1 cellular context compared by ENCODE assay signal in the genomic region with DNA sequence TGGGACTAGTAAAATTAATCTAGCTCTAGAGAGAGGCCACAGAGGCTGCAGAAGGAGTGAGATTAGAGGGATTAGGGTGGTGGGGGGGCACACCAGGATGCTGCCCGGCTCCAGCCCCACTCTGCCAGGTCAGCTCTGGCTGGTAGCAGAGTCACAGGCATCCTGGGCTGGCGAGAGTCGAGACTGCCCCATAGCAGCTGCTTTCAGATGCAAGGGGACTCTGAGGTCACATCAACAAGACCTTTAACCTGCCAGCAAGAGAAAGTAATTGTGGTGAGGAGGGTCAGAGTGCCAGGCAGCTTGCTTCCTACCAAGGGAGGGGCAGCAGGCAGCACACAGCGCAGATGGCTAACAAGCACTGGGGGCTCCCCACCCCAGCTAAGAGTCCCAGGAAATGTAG.
A peak's percentile ranks its signal among the peaks of the same experiment; 100 is the strongest.
TF ChIP-seq lines count a peak whose summit lies in the region.

No MANE protein-coding gene starts in this region.

TF ChIP-seq in HepG2, 621 proteins besides CTCF, POLR2A, EP300 and RAD21 (continued from another document and continues in another):
- TF ChIP-seq, protein P1, sequence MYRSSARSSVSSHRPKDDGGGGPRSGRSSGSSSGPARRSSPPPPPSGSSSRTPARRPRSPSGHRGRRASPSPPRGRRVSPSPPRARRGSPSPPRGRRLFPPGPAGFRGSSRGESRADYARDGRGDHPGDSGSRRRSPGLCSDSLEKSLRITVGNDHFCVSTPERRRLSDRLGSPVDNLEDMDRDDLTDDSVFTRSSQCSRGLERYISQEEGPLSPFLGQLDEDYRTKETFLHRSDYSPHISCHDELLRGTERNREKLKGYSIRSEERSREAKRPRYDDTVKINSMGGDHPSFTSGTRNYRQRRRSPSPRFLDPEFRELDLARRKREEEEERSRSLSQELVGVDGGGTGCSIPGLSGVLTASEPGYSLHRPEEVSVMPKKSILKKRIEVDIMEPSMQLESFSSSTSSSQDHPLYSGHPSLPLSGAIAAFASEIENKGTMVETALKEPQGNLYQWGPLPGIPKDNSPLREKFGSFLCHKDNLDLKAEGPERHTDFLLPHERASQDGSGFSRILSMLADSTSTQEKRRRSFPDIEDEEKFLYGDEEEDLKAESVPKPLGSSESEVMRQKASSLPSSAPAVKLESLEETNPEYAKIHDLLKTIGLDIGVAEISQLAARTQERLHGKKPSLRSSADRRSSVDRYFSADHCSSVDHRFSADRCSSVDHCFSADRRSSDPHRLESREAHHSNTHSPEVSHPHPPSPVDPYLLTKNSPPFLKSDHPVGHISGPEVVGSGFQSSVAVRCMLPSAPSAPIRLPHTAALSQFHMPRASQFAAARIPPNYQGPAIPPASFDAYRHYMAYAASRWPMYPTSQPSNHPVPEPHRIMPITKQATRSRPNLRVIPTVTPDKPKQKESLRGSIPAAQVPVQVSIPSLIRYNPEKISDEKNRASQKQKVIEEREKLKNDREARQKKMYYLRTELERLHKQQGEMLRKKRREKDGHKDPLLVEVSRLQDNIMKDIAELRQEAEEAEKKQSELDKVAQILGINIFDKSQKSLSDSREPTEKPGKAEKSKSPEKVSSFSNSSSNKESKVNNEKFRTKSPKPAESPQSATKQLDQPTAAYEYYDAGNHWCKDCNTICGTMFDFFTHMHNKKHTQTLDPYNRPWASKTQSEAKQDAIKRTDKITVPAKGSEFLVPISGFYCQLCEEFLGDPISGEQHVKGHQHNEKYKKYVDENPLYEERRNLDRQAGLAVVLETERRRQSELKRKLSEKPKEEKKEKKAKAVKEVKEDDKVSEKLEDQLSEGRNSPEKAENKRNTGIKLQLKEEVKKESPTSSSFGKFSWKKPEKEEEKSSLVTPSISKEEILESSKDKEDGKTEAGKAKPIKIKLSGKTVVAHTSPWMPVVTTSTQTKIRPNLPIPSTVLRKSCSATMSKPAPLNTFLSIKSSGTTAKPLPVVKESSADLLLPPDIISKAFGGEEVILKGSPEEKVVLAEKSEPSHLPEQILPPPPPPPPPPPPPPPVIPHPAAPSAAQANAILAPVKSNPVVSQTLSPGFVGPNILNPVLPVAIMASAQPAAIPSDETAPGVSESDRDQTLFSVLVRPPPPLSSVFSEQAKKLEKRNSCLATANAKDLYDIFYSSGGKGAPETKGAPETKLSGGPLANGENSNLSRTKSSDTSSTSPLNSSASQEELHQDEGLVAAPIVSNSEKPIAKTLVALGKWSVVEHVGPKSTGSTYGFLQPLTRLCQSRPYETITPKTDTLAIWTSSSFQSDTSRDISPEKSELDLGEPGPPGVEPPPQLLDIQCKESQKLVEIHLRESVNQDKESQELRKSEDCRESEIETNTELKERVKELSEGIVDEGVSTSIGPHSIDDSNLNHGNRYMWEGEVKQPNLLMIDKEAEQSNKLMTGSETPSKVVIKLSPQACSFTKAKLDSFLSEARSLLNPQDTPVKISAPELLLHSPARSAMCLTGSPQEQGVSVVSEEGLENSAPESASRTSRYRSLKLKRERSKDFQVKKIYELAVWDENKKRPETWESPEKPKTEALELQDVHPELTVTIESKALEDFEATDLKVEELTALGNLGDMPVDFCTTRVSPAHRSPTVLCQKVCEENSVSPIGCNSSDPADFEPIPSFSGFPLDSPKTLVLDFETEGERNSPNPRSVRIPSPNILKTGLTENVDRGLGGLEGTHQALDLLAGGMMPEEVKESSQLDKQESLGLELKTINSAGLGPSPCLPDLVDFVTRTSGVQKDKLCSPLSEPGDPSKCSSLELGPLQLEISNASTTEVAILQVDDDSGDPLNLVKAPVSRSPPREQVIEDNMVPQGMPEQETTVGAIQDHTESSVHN (CRISPR knock-in tag; IDR thresholded peaks at IDR 0.05), result no peak
- TF ChIP-seq, protein P2, sequence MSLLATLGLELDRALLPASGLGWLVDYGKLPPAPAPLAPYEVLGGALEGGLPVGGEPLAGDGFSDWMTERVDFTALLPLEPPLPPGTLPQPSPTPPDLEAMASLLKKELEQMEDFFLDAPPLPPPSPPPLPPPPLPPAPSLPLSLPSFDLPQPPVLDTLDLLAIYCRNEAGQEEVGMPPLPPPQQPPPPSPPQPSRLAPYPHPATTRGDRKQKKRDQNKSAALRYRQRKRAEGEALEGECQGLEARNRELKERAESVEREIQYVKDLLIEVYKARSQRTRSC (CRISPR knock-in tag; IDR thresholded peaks at IDR 0.05; ENCODE audit: low read depth), result no peak
- TF ChIP-seq ZNF747 (CRISPR knock-in tag; IDR thresholded peaks at IDR 0.05; ENCODE audit: borderline replicate concordance), result no peak
- TF ChIP-seq, protein P3, sequence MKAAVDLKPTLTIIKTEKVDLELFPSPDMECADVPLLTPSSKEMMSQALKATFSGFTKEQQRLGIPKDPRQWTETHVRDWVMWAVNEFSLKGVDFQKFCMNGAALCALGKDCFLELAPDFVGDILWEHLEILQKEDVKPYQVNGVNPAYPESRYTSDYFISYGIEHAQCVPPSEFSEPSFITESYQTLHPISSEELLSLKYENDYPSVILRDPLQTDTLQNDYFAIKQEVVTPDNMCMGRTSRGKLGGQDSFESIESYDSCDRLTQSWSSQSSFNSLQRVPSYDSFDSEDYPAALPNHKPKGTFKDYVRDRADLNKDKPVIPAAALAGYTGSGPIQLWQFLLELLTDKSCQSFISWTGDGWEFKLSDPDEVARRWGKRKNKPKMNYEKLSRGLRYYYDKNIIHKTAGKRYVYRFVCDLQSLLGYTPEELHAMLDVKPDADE (CRISPR knock-in tag; IDR thresholded peaks at IDR 0.05), result no peak
- no peak for TF ChIP-seq GTF2F1 (IDR thresholded peaks at IDR 0.05; ENCODE audit: low read length)
- TF ChIP-seq POLR2AphosphoS2 (IDR thresholded peaks at IDR 0.05; ENCODE audit: low read depth, low read length), result no peak
- TF ChIP-seq, protein P4, sequence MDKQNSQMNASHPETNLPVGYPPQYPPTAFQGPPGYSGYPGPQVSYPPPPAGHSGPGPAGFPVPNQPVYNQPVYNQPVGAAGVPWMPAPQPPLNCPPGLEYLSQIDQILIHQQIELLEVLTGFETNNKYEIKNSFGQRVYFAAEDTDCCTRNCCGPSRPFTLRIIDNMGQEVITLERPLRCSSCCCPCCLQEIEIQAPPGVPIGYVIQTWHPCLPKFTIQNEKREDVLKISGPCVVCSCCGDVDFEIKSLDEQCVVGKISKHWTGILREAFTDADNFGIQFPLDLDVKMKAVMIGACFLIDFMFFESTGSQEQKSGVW (CRISPR knock-in tag; IDR thresholded peaks at IDR 0.05; ENCODE audit: borderline replicate concordance), result no peak
- TF ChIP-seq PPARG (CRISPR knock-in tag; conservative IDR thresholded peaks at IDR 0.05), result no peak
- TF ChIP-seq SMAD1 (CRISPR knock-in tag; IDR thresholded peaks at IDR 0.05; ENCODE audit: borderline replicate concordance, low read depth), result no peak
- TF ChIP-seq, protein P5, sequence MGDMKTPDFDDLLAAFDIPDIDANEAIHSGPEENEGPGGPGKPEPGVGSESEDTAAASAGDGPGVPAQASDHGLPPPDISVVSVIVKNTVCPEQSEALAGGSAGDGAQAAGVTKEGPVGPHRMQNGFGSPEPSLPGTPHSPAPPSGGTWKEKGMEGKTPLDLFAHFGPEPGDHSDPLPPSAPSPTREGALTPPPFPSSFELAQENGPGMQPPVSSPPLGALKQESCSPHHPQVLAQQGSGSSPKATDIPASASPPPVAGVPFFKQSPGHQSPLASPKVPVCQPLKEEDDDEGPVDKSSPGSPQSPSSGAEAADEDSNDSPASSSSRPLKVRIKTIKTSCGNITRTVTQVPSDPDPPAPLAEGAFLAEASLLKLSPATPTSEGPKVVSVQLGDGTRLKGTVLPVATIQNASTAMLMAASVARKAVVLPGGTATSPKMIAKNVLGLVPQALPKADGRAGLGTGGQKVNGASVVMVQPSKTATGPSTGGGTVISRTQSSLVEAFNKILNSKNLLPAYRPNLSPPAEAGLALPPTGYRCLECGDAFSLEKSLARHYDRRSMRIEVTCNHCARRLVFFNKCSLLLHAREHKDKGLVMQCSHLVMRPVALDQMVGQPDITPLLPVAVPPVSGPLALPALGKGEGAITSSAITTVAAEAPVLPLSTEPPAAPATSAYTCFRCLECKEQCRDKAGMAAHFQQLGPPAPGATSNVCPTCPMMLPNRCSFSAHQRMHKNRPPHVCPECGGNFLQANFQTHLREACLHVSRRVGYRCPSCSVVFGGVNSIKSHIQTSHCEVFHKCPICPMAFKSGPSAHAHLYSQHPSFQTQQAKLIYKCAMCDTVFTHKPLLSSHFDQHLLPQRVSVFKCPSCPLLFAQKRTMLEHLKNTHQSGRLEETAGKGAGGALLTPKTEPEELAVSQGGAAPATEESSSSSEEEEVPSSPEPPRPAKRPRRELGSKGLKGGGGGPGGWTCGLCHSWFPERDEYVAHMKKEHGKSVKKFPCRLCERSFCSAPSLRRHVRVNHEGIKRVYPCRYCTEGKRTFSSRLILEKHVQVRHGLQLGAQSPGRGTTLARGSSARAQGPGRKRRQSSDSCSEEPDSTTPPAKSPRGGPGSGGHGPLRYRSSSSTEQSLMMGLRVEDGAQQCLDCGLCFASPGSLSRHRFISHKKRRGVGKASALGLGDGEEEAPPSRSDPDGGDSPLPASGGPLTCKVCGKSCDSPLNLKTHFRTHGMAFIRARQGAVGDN (CRISPR knock-in tag; IDR thresholded peaks at IDR 0.05), result peak; percentile 40; the same call in 1 of the 2 replicates
- TF ChIP-seq REPIN1 (CRISPR knock-in tag; IDR thresholded peaks at IDR 0.05; ENCODE audit: borderline replicate concordance, low read depth), result no peak
- TF ChIP-seq ZNF615 (CRISPR knock-in tag; IDR thresholded peaks at IDR 0.05; ENCODE audit: borderline replicate concordance), result no peak
- no peak for TF ChIP-seq ZNF607 (CRISPR knock-in tag; IDR thresholded peaks at IDR 0.05; ENCODE audit: borderline replicate concordance)
- no peak for TF ChIP-seq ZNF605 (CRISPR knock-in tag; IDR thresholded peaks at IDR 0.05)
- TF ChIP-seq ZC3H13 (CRISPR knock-in tag; IDR thresholded peaks at IDR 0.05), result no peak
- TF ChIP-seq POLR2AphosphoS5 (IDR thresholded peaks at IDR 0.05; ENCODE audit: low read depth, low read length), result no peak
- TF ChIP-seq, protein P6, sequence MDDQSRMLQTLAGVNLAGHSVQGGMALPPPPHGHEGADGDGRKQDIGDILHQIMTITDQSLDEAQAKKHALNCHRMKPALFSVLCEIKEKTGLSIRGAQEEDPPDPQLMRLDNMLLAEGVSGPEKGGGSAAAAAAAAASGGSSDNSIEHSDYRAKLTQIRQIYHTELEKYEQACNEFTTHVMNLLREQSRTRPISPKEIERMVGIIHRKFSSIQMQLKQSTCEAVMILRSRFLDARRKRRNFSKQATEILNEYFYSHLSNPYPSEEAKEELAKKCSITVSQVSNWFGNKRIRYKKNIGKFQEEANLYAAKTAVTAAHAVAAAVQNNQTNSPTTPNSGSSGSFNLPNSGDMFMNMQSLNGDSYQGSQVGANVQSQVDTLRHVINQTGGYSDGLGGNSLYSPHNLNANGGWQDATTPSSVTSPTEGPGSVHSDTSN (CRISPR knock-in tag; IDR thresholded peaks at IDR 0.05; ENCODE audit: borderline replicate concordance), result no peak
- TF ChIP-seq, protein P7, sequence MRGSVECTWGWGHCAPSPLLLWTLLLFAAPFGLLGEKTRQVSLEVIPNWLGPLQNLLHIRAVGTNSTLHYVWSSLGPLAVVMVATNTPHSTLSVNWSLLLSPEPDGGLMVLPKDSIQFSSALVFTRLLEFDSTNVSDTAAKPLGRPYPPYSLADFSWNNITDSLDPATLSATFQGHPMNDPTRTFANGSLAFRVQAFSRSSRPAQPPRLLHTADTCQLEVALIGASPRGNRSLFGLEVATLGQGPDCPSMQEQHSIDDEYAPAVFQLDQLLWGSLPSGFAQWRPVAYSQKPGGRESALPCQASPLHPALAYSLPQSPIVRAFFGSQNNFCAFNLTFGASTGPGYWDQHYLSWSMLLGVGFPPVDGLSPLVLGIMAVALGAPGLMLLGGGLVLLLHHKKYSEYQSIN (CRISPR knock-in tag; IDR thresholded peaks at IDR 0.05; ENCODE audit: borderline replicate concordance), result no peak
- TF ChIP-seq, protein P8, sequence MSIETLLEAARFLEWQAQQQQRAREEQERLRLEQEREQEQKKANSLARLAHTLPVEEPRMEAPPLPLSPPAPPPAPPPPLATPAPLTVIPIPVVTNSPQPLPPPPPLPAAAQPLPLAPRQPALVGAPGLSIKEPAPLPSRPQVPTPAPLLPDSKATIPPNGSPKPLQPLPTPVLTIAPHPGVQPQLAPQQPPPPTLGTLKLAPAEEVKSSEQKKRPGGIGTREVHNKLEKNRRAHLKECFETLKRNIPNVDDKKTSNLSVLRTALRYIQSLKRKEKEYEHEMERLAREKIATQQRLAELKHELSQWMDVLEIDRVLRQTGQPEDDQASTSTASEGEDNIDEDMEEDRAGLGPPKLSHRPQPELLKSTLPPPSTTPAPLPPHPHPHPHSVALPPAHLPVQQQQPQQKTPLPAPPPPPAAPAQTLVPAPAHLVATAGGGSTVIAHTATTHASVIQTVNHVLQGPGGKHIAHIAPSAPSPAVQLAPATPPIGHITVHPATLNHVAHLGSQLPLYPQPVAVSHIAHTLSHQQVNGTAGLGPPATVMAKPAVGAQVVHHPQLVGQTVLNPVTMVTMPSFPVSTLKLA (IDR thresholded peaks at IDR 0.05), result no peak
- no peak for TF ChIP-seq ELF3 (CRISPR knock-in tag; IDR thresholded peaks at IDR 0.05)
- TF ChIP-seq RARA (CRISPR knock-in tag; IDR thresholded peaks at IDR 0.05), result peak; percentile 72; the same call in 1 of the 2 replicates
- no peak for TF ChIP-seq ZFP62 (CRISPR knock-in tag; IDR thresholded peaks at IDR 0.05)
- 0 out of 2 replicates have a peak, but pooled peaks have one; percentile 22 for TF ChIP-seq ISL2 (CRISPR knock-in tag; IDR thresholded peaks at IDR 0.05)
- TF ChIP-seq, protein P9, sequence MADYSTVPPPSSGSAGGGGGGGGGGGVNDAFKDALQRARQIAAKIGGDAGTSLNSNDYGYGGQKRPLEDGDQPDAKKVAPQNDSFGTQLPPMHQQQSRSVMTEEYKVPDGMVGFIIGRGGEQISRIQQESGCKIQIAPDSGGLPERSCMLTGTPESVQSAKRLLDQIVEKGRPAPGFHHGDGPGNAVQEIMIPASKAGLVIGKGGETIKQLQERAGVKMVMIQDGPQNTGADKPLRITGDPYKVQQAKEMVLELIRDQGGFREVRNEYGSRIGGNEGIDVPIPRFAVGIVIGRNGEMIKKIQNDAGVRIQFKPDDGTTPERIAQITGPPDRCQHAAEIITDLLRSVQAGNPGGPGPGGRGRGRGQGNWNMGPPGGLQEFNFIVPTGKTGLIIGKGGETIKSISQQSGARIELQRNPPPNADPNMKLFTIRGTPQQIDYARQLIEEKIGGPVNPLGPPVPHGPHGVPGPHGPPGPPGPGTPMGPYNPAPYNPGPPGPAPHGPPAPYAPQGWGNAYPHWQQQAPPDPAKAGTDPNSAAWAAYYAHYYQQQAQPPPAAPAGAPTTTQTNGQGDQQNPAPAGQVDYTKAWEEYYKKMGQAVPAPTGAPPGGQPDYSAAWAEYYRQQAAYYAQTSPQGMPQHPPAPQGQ (CRISPR knock-in tag; IDR thresholded peaks at IDR 0.05; ENCODE audit: borderline replicate concordance), result no peak
- TF ChIP-seq HDAC6 (IDR thresholded peaks at IDR 0.05; ENCODE audit: low read depth, low read length), result no peak
- TF ChIP-seq MEIS1 (CRISPR knock-in tag; IDR thresholded peaks at IDR 0.05; ENCODE audit: borderline replicate concordance), result no peak
- no peak for TF ChIP-seq MEIS2 (CRISPR knock-in tag; IDR thresholded peaks at IDR 0.05)
- peak; percentile 79 for TF ChIP-seq HNF4A (CRISPR knock-in tag; IDR thresholded peaks at IDR 0.05)
